Comparison of ENCODE assay signal across 20 cellular contexts in the genomic region with DNA sequence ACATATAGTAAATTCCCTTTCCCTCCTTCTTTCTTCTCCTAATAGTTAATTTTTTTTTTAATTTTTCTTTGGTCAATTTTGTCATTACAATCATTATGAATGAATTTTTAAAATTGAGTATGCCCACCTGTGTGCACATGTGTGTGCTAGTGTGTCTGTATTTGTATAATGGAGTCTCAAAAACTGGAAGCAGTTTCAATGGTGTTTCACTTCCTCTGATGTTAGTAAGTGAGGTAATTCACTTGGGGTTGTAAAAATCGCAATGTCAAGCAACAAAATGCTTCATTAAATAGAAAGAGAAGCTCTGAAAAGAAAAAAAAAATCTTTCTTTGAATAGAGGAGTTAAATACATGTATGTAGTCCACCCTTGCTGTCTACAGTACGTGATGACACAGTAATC.
"Had no signal": no experiment of that assay in that cellular context is flagged by ENCODE, and none has a peak within 500 bp of the region (broad histone marks: within the 10 kb centered on the region; RNA-seq: fewer than 3 reads in every experiment).

No MANE protein-coding gene starts in this region.

- ATAC-seq: activated CD8-positive, alpha-beta memory T cell treated with anti-CD3 and anti-CD28 coated beads, Interleukin-2, amount 10 ng/mL, durations not matched to agents 7 days and 5 days; Right ventricle myocardium inferior; SK-N-SH treated with all-trans-retinoic acid at 6 μM for 48 hours; WTC11 had no signal

- DNase-seq: activated CD4-positive, alpha-beta T cell treated with anti-CD3 and anti-CD28 coated beads for 48 hours; activated CD4-positive, alpha-beta T cell treated with anti-CD3 and anti-CD28 coated beads, Interleukin-2, amount 50 U/mL, for 4 hours; activated CD4-positive, CD25-positive, alpha-beta regulatory T cell treated with anti-CD3 and anti-CD28 coated beads, Interleukin-2, amount 50 U/mL, for 72 hours; activated CD8-positive, alpha-beta memory T cell treated with anti-CD3 and anti-CD28 coated beads, Interleukin-2, amount 10 ng/mL, durations not matched to agents 7 days and 5 days; activated effector memory CD4-positive, alpha-beta T cell treated with Interleukin-2 at 50 U/mL for 16 hours; activated naive CD4-positive, alpha-beta T cell; activated T-cell treated with anti-CD3 and anti-CD28 coated beads, Interleukin-2, amount 50 U/mL, for 24 hours; aorta; central memory CD4-positive, alpha-beta T cell; Kasumi-1; KBM-7; NCI-H1105 treated with DMSO at 0.1 percent for 48 hours; NCI-H1436 treated with DMSO at 0.1 percent for 48 hours; NCI-H187; NCI-H2081; NCI-H510A treated with DMSO at 0.1 percent for 48 hours; NCI-H69 had no signal
